ENCODE assay signal across 1 cellular context in genomic region chr15:45126535-45127158, GRCh38.
TF ChIP-seq lines count a peak whose summit lies in the region.

No MANE protein-coding gene starts in this region.

TF ChIP-seq in WTC11, 78 proteins besides CTCF, POLR2A, EP300 and RAD21 (continued from another document):
- TF ChIP-seq AFF4 (CRISPR knock-in tag; IDR thresholded peaks at IDR 0.05; ENCODE audit: borderline replicate concordance), result no peak
